ENCODE assay signal across 8 cellular contexts in genomic region chr11:66745356-66746235, GRCh38. TPM values are rescaled to one million over a fixed set of nuclear protein-coding genes. Genes with fewer than 3 reads are reported as not detected.
A peak's percentile ranks its signal among the peaks of the same experiment; 100 is the strongest.
DNase-seq lines count a peak whose midpoint lies in the region; ATAC-seq, FAIRE-seq and TF ChIP-seq lines count a peak whose summit lies in the region.

No MANE protein-coding gene starts in this region.

- CTCF ChIA-PET in endothelial cell of umbilical vein (lab: Charles Lee), result interaction anchor here (1.1 kb wide), 1 partner anchor 50 kb away, joined by 3 read pairs; no protein-coding TSS in a partner anchor

- peak overlapping the region; percentile 90 for H3K4me3 ChIP-seq in Loucy (ENCODE audit: low read length, poor library complexity, severe bottlenecking)
- H3K4me3 ChIP-seq in endothelial cell of umbilical vein (replicated peaks in 1 of 3; ENCODE audit: insufficient read depth in 1 of 3, low read depth in 1 of 3, low read length in 3 of 3), result peak overlapping the region; percentile 60 to 95 (median 78)
- peak overlapping the region; percentile 83 to 91 for H3K4me3 ChIP-seq in uterus

- TF ChIP-seq POLR2A in endothelial cell of umbilical vein (IDR thresholded peaks at IDR 0.05; ENCODE audit: low read depth, low read length) (no peak), uterus (IDR thresholded peaks at IDR 0.05) (no peak)

- peaks cover 5% of the 10 kb centered on the region; the same call in 1 of the 2 replicates for H3K9me3 ChIP-seq in Loucy (ENCODE audit: insufficient read depth, low read depth, low read length)
- no peaks in the 10 kb centered on the region for H3K9me3 ChIP-seq in endothelial cell of umbilical vein (replicated peaks; ENCODE audit: control insufficient read depth, insufficient read depth, low read length)
- no peaks in the 10 kb centered on the region for H3K9me3 ChIP-seq in uterus

- peak; percentile 27 for ATAC-seq in GM21423 (IDR thresholded peaks at IDR 0.05; ENCODE audit: unreplicated experiment)

- intact Hi-C loops in endothelial cell of umbilical vein (cut with micrococcal nuclease) (loop anchor here (2.0 to 5.0 kb wide), 2 partner anchors 15 to 53 kb away; no protein-coding TSS in a partner anchor), uterus (cut with DNase I; ENCODE audit: low total_unique reads) (no loop called here)

- no peaks in the 10 kb centered on the region for H3K9me2 ChIP-seq in Loucy (replicated peaks; ENCODE audit: low read depth, low read length)

- H3K4me2 ChIP-seq in Loucy (ENCODE audit: low read depth, low read length, poor library complexity, severe bottlenecking) (peak overlapping the region; percentile 79), endothelial cell of umbilical vein (ENCODE audit: insufficient read depth, low read length) (peak overlapping the region; percentile 85)

- H4K20me1 ChIP-seq in Loucy (ENCODE audit: insufficient read depth, low read length, poor library complexity, severe bottlenecking) (no peaks in the 10 kb centered on the region), endothelial cell of umbilical vein (replicated peaks; ENCODE audit: control insufficient read depth, extremely low read depth, insufficient read depth, low read length) (no peaks in the 10 kb centered on the region)

- dilution Hi-C loops in endothelial cell of umbilical vein (cut with MboI; ENCODE audit: extremely low pct_ligation_motif_present, low sequenced_read_pairs), result no loop called here

- H3K4me1 ChIP-seq in Loucy (ENCODE audit: insufficient read depth, low read length, poor library complexity, severe bottlenecking), result peaks cover 9% of the 10 kb centered on the region
- H3K4me1 ChIP-seq in endothelial cell of umbilical vein (ENCODE audit: control insufficient read depth, extremely low read depth, insufficient read depth, low read length), result peaks cover 21% of the 10 kb centered on the region
- peaks cover 0 to 6% of the 10 kb centered on the region in 2 donors for H3K4me1 ChIP-seq in uterus

- H3K9me1 ChIP-seq in endothelial cell of umbilical vein (replicated peaks; ENCODE audit: control insufficient read depth, extremely low read depth, insufficient read depth, low read length), result peaks cover 2% of the 10 kb centered on the region

- no peaks in the 10 kb centered on the region for H3K27me3 ChIP-seq in Loucy (ENCODE audit: insufficient read depth, low read length, poor library complexity, severe bottlenecking)
- no peaks in the 10 kb centered on the region for H3K27me3 ChIP-seq in endothelial cell of umbilical vein (ENCODE audit: control insufficient read depth in 2 of 2, insufficient read depth in 2 of 2, low read length in 2 of 2)
- H3K27me3 ChIP-seq in uterus, result no peaks in the 10 kb centered on the region

- in situ Hi-C loops in Caki2 (cut with HindIII; ENCODE audit: low pct_unique_long_range_greater_than_20kb, low sequenced_read_pairs), result no loop called here

- H3K27me3 Mint-ChIP-seq in nephron progenitor cell (ENCODE audit: low read depth, poor library complexity), result peaks cover 8% of the 10 kb centered on the region

- TF ChIP-seq CTCF in Loucy (conservative IDR thresholded peaks at IDR 0.05; ENCODE audit: low read length) (no peak), endothelial cell of umbilical vein (IDR thresholded peaks at IDR 0.05; ENCODE audit: extremely low read depth in 1 of 2, insufficient read depth in 1 of 2, low read depth in 1 of 2, low read length in 2 of 2) (no peak), nephron progenitor cell (IDR thresholded peaks at IDR 0.05) (no peak), uterus (IDR thresholded peaks at IDR 0.05) (no peak)

- H3F3A ChIP-seq in Loucy (ENCODE audit: low read depth), result 0 out of 2 replicates have a peak, but pooled peaks cover 3% of the 10 kb centered on the region

- H3K36me3 ChIP-seq in Loucy (ENCODE audit: insufficient read depth, low read length) (no peaks in the 10 kb centered on the region), endothelial cell of umbilical vein (ENCODE audit: control insufficient read depth in 2 of 2, extremely low read depth in 1 of 2, insufficient read depth in 2 of 2, low read length in 2 of 2) (no peaks in the 10 kb centered on the region), uterus (no peaks in the 10 kb centered on the region)

- H3K27ac ChIP-seq in endothelial cell of umbilical vein (ENCODE audit: insufficient read depth, low read depth, low read length), result no peak overlapping the region
- H3K27ac ChIP-seq in uterus, result peak overlapping the region; percentile 48 to 82

- BruUV-seq in endothelial cell of umbilical vein (replicated peaks; lab: Mats Ljungman, UMichigan), result no TSS peak

- peak; percentile 29 for DNase-seq in Caki2 (ENCODE audit: low read depth)
- peak; percentile 15 to 18 for DNase-seq in activated CD4-positive, alpha-beta T cell treated with anti-CD3 and anti-CD28 coated beads, Interleukin-2, amount 50 U/mL, for 4 hours
- DNase-seq in endothelial cell of umbilical vein (ENCODE audit: low read depth, low spot score), result peak; percentile 10
- DNase-seq in nephron progenitor cell, result peak; percentile 16
- DNase-seq in uterus, result peak in 1 of 2 donors; percentile 21
- DNase-seq in SIG-M5 treated with dmso at 0.1 percent for 504 hours (lab: John Stamatoyannopoulos, UW; ENCODE audit: unreplicated experiment), result no peak

- H3K9me3 Mint-ChIP-seq in nephron progenitor cell, result no peaks in the 10 kb centered on the region

- H3K79me2 ChIP-seq in Loucy (ENCODE audit: insufficient read depth, low read length) (peaks cover 21% of the 10 kb centered on the region), endothelial cell of umbilical vein (ENCODE audit: control insufficient read depth, insufficient read depth, low read length) (peaks cover 16% of the 10 kb centered on the region)

- no peak for FAIRE-seq in endothelial cell of umbilical vein (lab: Jason Lieb, UNC)

- H3K9ac ChIP-seq in Loucy (ENCODE audit: low read depth, low read length, poor library complexity, severe bottlenecking) (peak overlapping the region; percentile 89), endothelial cell of umbilical vein (replicated peaks; ENCODE audit: extremely low read depth, insufficient read depth, low read length) (no peak overlapping the region)

- H2AFZ ChIP-seq in Loucy (ENCODE audit: low read length) (peak overlapping the region; percentile 95), endothelial cell of umbilical vein (ENCODE audit: low read depth, low read length) (peak overlapping the region; percentile 85)

- H3K4me3 Mint-ChIP-seq in nephron progenitor cell, result peak overlapping the region; percentile 94

- no peak overlapping the region for H3K27ac Mint-ChIP-seq in nephron progenitor cell

- peaks cover 24% of the 10 kb centered on the region for H3K4me1 Mint-ChIP-seq in nephron progenitor cell

- H3K36me3 Mint-ChIP-seq in nephron progenitor cell (ENCODE audit: low read depth), result no peaks in the 10 kb centered on the region

- POLR2A ChIA-PET in endothelial cell of umbilical vein (lab: Charles Lee), result no interaction called here

TF ChIP-seq in endothelial cell of umbilical vein, 7 proteins besides CTCF, POLR2A, EP300 and RAD21:
- no peak for TF ChIP-seq JUN (IDR thresholded peaks at IDR 0.05; ENCODE audit: borderline replicate concordance, insufficient read depth, insufficient read length, low read depth)
- peak; percentile 5 for TF ChIP-seq FOS (IDR thresholded peaks at IDR 0.05; ENCODE audit: borderline replicate concordance, insufficient read depth, low read length)
- TF ChIP-seq POLR2AphosphoS5 (IDR thresholded peaks at IDR 0.05; ENCODE audit: insufficient read depth, low read depth, low read length), result no peak

RNA-seq across cellular contexts. Expression of gene SPTBN2, which starts 16.6 kb away (rescaled TPM):
- 0.71 and 0.87 TPM in 2 replicates for total RNA-seq in Caki2 (2014; rRNA removed; shearing (Covaris generic); ENCODE audit: low replicate concordance)
- total RNA-seq in endothelial cell of umbilical vein (18.7 and 19.8 TPM in 2 replicates), uterus (10 to 100 TPM in 1 of 4 donors, 1 to 10 TPM in 1, under 1 TPM in 2; under 0.01 to 31.0 (median 1.6) TPM)
- polyA plus RNA-seq in endothelial cell of umbilical vein, result 3.8 and 3.9 TPM in 2 replicates
- 4.9 and 5.0 TPM in 2 replicates for polyA plus RNA-seq in endothelial cell of umbilical vein (2011; cell fraction: cytosol; rRNA removed)
- 21.7 and 29.0 TPM in 2 replicates for polyA plus RNA-seq in endothelial cell of umbilical vein (2011; cell fraction: nucleus; rRNA removed)
- polyA plus RNA-seq in endothelial cell of umbilical vein (2012), result 15.1 and 17.2 TPM in 2 replicates
- polyA minus RNA-seq in endothelial cell of umbilical vein, result 6.6 and 13.0 TPM in 2 replicates
- 62.1 TPM for polyA minus RNA-seq in endothelial cell of umbilical vein (2011; cell fraction: cytosol; rRNA and poly(A)+ RNA removed)
- polyA minus RNA-seq in endothelial cell of umbilical vein (2011; cell fraction: nucleus; rRNA and poly(A)+ RNA removed), result 6.7 and 9.9 TPM in 2 replicates
